ENCODE assay signal across 8 cellular contexts in the genomic region with DNA sequence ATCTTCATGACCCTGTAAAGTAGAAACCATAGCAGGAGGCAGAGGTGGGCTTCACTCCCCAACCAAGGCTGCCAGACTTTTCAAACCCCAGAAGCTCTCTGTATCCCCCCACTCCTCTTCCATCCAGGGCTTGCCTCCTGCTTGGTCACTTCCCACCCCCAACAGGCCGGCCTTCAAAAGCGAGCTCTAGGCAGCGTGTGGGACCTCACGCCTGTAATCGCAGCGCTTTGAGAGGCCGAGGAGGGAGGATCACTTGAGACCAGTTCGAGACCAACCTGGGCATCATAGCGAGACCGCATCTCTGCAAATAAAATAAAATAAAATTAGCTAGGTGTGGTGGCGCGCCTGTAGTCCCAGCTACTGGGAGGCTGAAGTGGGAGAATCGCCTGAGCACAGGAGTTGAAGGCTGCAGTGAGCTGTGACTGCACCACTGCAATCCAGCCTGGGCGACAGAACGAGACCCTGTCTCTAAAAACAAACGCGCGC. TPM values are rescaled to one million over a fixed set of nuclear protein-coding genes. Genes with fewer than 3 reads are reported as not detected.
A peak's percentile ranks its signal among the peaks of the same experiment; 100 is the strongest.
DNase-seq lines count a peak whose midpoint lies in the region; ATAC-seq and TF ChIP-seq lines count a peak whose summit lies in the region.

No MANE protein-coding gene starts in this region.

- H3K9ac ChIP-seq in skeletal muscle tissue (ENCODE audit: low read depth in 1 of 3, low read length in 3 of 3): peak overlapping the region; percentile 91 to 93 (median 93)

- DNase-seq in H7: no peak
- no peak for DNase-seq in T-helper 17 cell
- DNase-seq in glutamatergic neuron: no peak
- no peak for DNase-seq in NOMO-1 treated with DMSO at 0.1 percent for 48 hours (lab: John Stamatoyannopoulos, UW; ENCODE audit: unreplicated experiment)
- no peak for DNase-seq in Ammon's horn (ENCODE audit: low spot score)
- DNase-seq in UCSD-AML1 (lab: John Stamatoyannopoulos, UW; ENCODE audit: unreplicated experiment): no peak

- no peaks in the 10 kb centered on the region for H3K27me3 Mint-ChIP-seq in T-helper 17 cell
- no peaks in the 10 kb centered on the region for H3K27me3 Mint-ChIP-seq in glutamatergic neuron (ENCODE audit: unreplicated experiment)

- H3K4me1 Mint-ChIP-seq in T-helper 17 cell: peaks cover 21% of the 10 kb centered on the region
- H3K4me1 Mint-ChIP-seq in glutamatergic neuron (ENCODE audit: low read depth, unreplicated experiment): peaks cover 10% of the 10 kb centered on the region

- H3K27me3 ChIP-seq in H7 (ENCODE audit: control insufficient read depth, insufficient read depth, low read length) (no peaks in the 10 kb centered on the region), skeletal muscle tissue (ENCODE audit: control insufficient read depth in 3 of 3, insufficient read depth in 3 of 3, low read length in 3 of 3) (no peaks in the 10 kb centered on the region)

- H3K36me3 ChIP-seq in H7 (replicated peaks; ENCODE audit: control insufficient read depth, insufficient read depth, low read length) (no peaks in the 10 kb centered on the region), skeletal muscle tissue (ENCODE audit: control insufficient read depth in 3 of 3, insufficient read depth in 3 of 3, low read length in 3 of 3) (no peaks in the 10 kb centered on the region)

- H3K9me3 ChIP-seq in T-helper 17 cell (ENCODE audit: control insufficient read depth, low read length, poor library complexity, severe bottlenecking) (no peaks in the 10 kb centered on the region), skeletal muscle tissue (ENCODE audit: control insufficient read depth in 3 of 3, low read length in 3 of 3) (no peaks in the 10 kb centered on the region)

- H3K27ac Mint-ChIP-seq in T-helper 17 cell (peak overlapping the region; percentile 97), glutamatergic neuron (ENCODE audit: unreplicated experiment) (peak overlapping the region; percentile 48)

- peaks cover 15 to 30% (median 26%) of the 10 kb centered on the region in 3 donors for H3K4me1 ChIP-seq in skeletal muscle tissue (ENCODE audit: control insufficient read depth in 3 of 3, insufficient read depth in 3 of 3, low read length in 3 of 3)

- H3K4me3 Mint-ChIP-seq in T-helper 17 cell (peak overlapping the region; percentile 93), glutamatergic neuron (ENCODE audit: unreplicated experiment) (peak overlapping the region; percentile 86)

- H3K4me3 ChIP-seq in H7 (ENCODE audit: insufficient read depth, low read depth, low read length) (peak overlapping the region; percentile 72), skeletal muscle tissue (ENCODE audit: low read length in 3 of 3) (peak overlapping the region; percentile 74 to 91 (median 91))

- no peaks in the 10 kb centered on the region for H3K36me3 Mint-ChIP-seq in T-helper 17 cell (ENCODE audit: low read depth)
- H3K36me3 Mint-ChIP-seq in glutamatergic neuron (ENCODE audit: unreplicated experiment): no peaks in the 10 kb centered on the region

- peaks cover 2% of the 10 kb centered on the region for H3K9me3 Mint-ChIP-seq in glutamatergic neuron (ENCODE audit: unreplicated experiment)

- peak overlapping the region; percentile 85 for H3K27ac ChIP-seq in skeletal muscle tissue (ENCODE audit: low read depth, low read length)

- TF ChIP-seq CTCF in glutamatergic neuron (IDR thresholded peaks at IDR 0.05; ENCODE audit: partially characterized antibody, unreplicated experiment): no peak

- ATAC-seq in T-helper 17 cell (no peak), HG03439 (IDR thresholded peaks at IDR 0.05; ENCODE audit: unreplicated experiment) (no peak)

RNA-seq across cellular contexts. Expression of gene POR, which starts 0.7 kb away (rescaled TPM):
- total RNA-seq in H7 (2014; rRNA removed; shearing (Covaris generic)): 120 and 142 TPM in 2 replicates
- total RNA-seq in T-helper 17 cell (10 to 100 TPM; 48.7 to 51.0 TPM), glutamatergic neuron (ENCODE audit: unreplicated experiment) (119 TPM), skeletal muscle tissue (42.8 TPM)

RNA-seq across cellular contexts. Expression of gene RHBDD2, which starts 35.4 kb away (rescaled TPM):
- 23.7 and 28.1 TPM in 2 replicates for total RNA-seq in H7 (2014; rRNA removed; shearing (Covaris generic))
- total RNA-seq in T-helper 17 cell (100 to 1,000 TPM; 136 to 140 TPM), glutamatergic neuron (ENCODE audit: unreplicated experiment) (85.6 TPM), skeletal muscle tissue (7.8 TPM)
